ENCODE assay signal across 25 cellular contexts in the genomic region with DNA sequence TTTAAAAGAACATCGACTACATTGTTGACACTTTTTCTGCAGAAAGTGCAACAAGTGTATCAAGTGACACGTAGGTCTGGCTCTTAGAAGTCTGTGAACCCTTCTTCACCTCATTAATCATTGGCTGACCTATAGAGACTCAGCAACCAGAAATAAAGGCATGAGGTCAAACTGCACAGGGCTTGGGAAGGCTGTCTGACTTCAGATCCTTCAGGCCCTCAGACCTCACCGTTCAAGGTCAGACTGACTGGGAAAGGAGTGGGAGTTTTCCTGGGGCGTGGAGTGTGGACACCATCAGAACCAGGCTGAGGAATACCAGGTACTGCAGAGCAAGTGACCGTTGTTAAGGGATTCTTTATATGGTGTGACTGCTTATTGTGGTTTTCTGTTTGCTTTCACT. TPM values are rescaled to one million over a fixed set of nuclear protein-coding genes. Genes with fewer than 3 reads are reported as not detected.
DNase-seq lines count a peak whose midpoint lies in the region; ATAC-seq, FAIRE-seq and TF ChIP-seq lines count a peak whose summit lies in the region.
"Had no signal": no experiment of that assay in that cellular context is flagged by ENCODE, and none has a peak within 500 bp of the region (broad histone marks: within the 10 kb centered on the region; RNA-seq: fewer than 3 reads in every experiment).

No MANE protein-coding gene starts in this region.

- no peak overlapping the region for H2AFZ ChIP-seq in H1 (ENCODE audit: low read length)
- H2AFZ ChIP-seq: GM23248 had no signal

- CTCF ChIA-PET in H1 (lab: Charles Lee; ENCODE audit: partially characterized antibody) = interaction anchor here (0.9 to 3.2 kb wide), 2 partner anchors 11 to 117 kb away, joined by 3 to 15 read pairs; no protein-coding TSS in a partner anchor
- CTCF ChIA-PET in CD8-positive, alpha-beta memory T cell (lab: Charles Lee) = no interaction called here

- no peak overlapping the region for H2BK12ac ChIP-seq in H1 (ENCODE audit: low read depth, low read length)

- H2BK15ac ChIP-seq in H1 (ENCODE audit: low read length) = no peak overlapping the region

- H3K4me3 Mint-ChIP-seq in nephron progenitor cell = no peak overlapping the region
- H3K4me3 Mint-ChIP-seq in CD8-positive, alpha-beta memory T cell = no peak overlapping the region
- H3K4me3 Mint-ChIP-seq: CD4-positive, alpha-beta memory T cell had no signal

- peaks cover 5% of the 10 kb centered on the region for H3K36me3 Mint-ChIP-seq in nephron progenitor cell (ENCODE audit: low read depth)
- H3K36me3 Mint-ChIP-seq in CD8-positive, alpha-beta memory T cell = no peaks in the 10 kb centered on the region
- H3K36me3 Mint-ChIP-seq: CD14-positive monocyte had no signal

- H3K27me3 Mint-ChIP-seq in nephron progenitor cell (ENCODE audit: low read depth, poor library complexity) = peaks cover 43% of the 10 kb centered on the region
- H3K27me3 Mint-ChIP-seq in CD8-positive, alpha-beta memory T cell = peaks cover 11 to 30% of the 10 kb centered on the region in 2 donors

- no peak for FAIRE-seq in H1 (lab: Jason Lieb, UNC)
- FAIRE-seq: G401.6, GM12891, GM19239, H54 had no signal

- no peak overlapping the region for H3K4me3 ChIP-seq in H1 (ENCODE audit: extremely low read depth in 1 of 4, insufficient read depth in 2 of 4, low read depth in 3 of 4, low read length in 4 of 4)
- H3K4me3 ChIP-seq in CD8-positive, alpha-beta memory T cell (ENCODE audit: low read length) = no peak overlapping the region
- H3K4me3 ChIP-seq: BLaER1, GM23248 had no signal

- no peak for TF ChIP-seq EP300 in H1 (IDR thresholded peaks at IDR 0.05; ENCODE audit: borderline replicate concordance in 1 of 2, low read depth in 2 of 2, low read length in 2 of 2)

- H4K5ac ChIP-seq in H1 (ENCODE audit: insufficient read length, low read depth, low read length) = no peak overlapping the region

- H3K9me3 ChIP-seq in H1 (ENCODE audit: insufficient read depth in 2 of 2, low read depth in 1 of 2, low read length in 1 of 2) = peaks cover 0 to 2% of the 10 kb centered on the region in 2 experiments; a peak in 1 of 4 replicates
- no peaks in the 10 kb centered on the region for H3K9me3 ChIP-seq in CD8-positive, alpha-beta memory T cell (ENCODE audit: low read length)

- H3K4me2 ChIP-seq in H1 (ENCODE audit: insufficient read depth in 1 of 2, low read depth in 2 of 2, low read length in 2 of 2) = no peak overlapping the region
- H3K4me2 ChIP-seq: BLaER1 had no signal

- H3K4ac ChIP-seq in H1 (replicated peaks; ENCODE audit: insufficient read length, low read depth, low read length) = no peak overlapping the region

- no peaks in the 10 kb centered on the region for H3K23me2 ChIP-seq in H1 (ENCODE audit: low read depth, low read length)

- H2BK5ac ChIP-seq in H1 (ENCODE audit: low read depth, low read length) = no peak overlapping the region

- no peak overlapping the region for H3K27ac ChIP-seq in H1 (ENCODE audit: low read depth, low read length)
- no peak overlapping the region for H3K27ac ChIP-seq in CD8-positive, alpha-beta memory T cell (ENCODE audit: low read depth, low read length)
- H3K27ac ChIP-seq: BLaER1, GM23248, HL-60 had no signal

- H3K79me2 ChIP-seq in H1 (ENCODE audit: control insufficient read depth in 1 of 2, insufficient read depth in 2 of 2, low read length in 2 of 2) = no peaks in the 10 kb centered on the region

- H3K36me3 ChIP-seq in H1 (ENCODE audit: control insufficient read depth in 2 of 4, insufficient read depth in 4 of 4, low read length in 3 of 4) = no peaks in the 10 kb centered on the region
- H3K36me3 ChIP-seq in CD8-positive, alpha-beta memory T cell (ENCODE audit: insufficient read depth, low read length) = no peaks in the 10 kb centered on the region
- H3K36me3 ChIP-seq: BLaER1 had no signal

- H2AK5ac ChIP-seq in H1 (ENCODE audit: low read depth, low read length) = 0 out of 2 replicates have a peak overlapping the region, but pooled peaks have one; percentile 42

- no peak for TF ChIP-seq RAD21 in H1 (IDR thresholded peaks at IDR 0.05 in 1 of 2, conservative IDR thresholded peaks at IDR 0.05 in 1 of 2; ENCODE audit: low read depth in 2 of 2, low read length in 2 of 2)

- H2BK120ac ChIP-seq in H1 (replicated peaks; ENCODE audit: low read depth, low read length) = no peak overlapping the region

- H3K79me1 ChIP-seq in H1 (ENCODE audit: low read depth, low read length) = no peaks in the 10 kb centered on the region

- ATAC-seq in Right ventricle myocardium superior (ENCODE audit: poor library complexity) = no peak
- no peak for ATAC-seq in GM19351 (IDR thresholded peaks at IDR 0.05; ENCODE audit: unreplicated experiment)

- POLR2A ChIA-PET in H1 (lab: Charles Lee; ENCODE audit: partially characterized antibody) = interaction anchor here (1.3 kb wide), 1 partner anchor 136 kb away, joined by 3 read pairs; no protein-coding TSS in a partner anchor
- POLR2A ChIA-PET in CD8-positive, alpha-beta memory T cell (lab: Charles Lee) = no interaction called here

- intact Hi-C loops in Right ventricle myocardium superior (cut with DNase I) = no loop called here

- DNase-seq in NCI-H748 (lab: John Stamatoyannopoulos, UW; ENCODE audit: unreplicated experiment) (peak; percentile 51), NCI-H748 treated with DMSO at 0.1 percent for 48 hours (lab: John Stamatoyannopoulos, UW) (no peak), H1 (ENCODE audit: low read depth in 1 of 2, low spot score in 2 of 2) (no peak), nephron progenitor cell (peak; percentile 32), Right ventricle myocardium superior (no peak)
- no peak for DNase-seq in CD8-positive, alpha-beta memory T cell
- DNase-seq: 8988T; Calu3; CD4-positive, alpha-beta memory T cell; DMS53; DND-41; EL; GM23248; HCEC 1CT had no signal

- H4K8ac ChIP-seq in H1 (ENCODE audit: extremely low read depth, insufficient read depth, low read length) = no peak overlapping the region

- no peak overlapping the region for H2BK20ac ChIP-seq in H1 (ENCODE audit: low read length)

- no peaks in the 10 kb centered on the region for H4K20me1 ChIP-seq in H1 (replicated peaks in 1 of 2; ENCODE audit: control insufficient read depth in 1 of 2, insufficient read depth in 2 of 2, low read length in 2 of 2)
- H4K20me1 ChIP-seq: BLaER1 had no signal

- H3K27ac Mint-ChIP-seq in nephron progenitor cell = no peak overlapping the region
- H3K27ac Mint-ChIP-seq in CD8-positive, alpha-beta memory T cell = no peak overlapping the region
- H3K27ac Mint-ChIP-seq: CD14-positive monocyte; CD4-positive, alpha-beta memory T cell had no signal

- H4K91ac ChIP-seq in H1 (replicated peaks; ENCODE audit: insufficient read length, low read length) = no peak overlapping the region

- no peak overlapping the region for H3K56ac ChIP-seq in H1 (replicated peaks; ENCODE audit: insufficient read length, low read depth, low read length)

- H3K9ac ChIP-seq in H1 (replicated peaks in 1 of 4; ENCODE audit: extremely low read depth in 1 of 4, low read depth in 3 of 4, low read length in 3 of 4) = no peak overlapping the region
- H3K9ac ChIP-seq: BLaER1, GM23248 had no signal

- peaks cover 40% of the 10 kb centered on the region for H3K9me3 Mint-ChIP-seq in nephron progenitor cell
- H3K9me3 Mint-ChIP-seq in CD8-positive, alpha-beta memory T cell = peaks cover 3 to 14% (median 6%) of the 10 kb centered on the region in 5 donors

- peaks cover 10% of the 10 kb centered on the region for H3K4me1 Mint-ChIP-seq in nephron progenitor cell
- no peaks in the 10 kb centered on the region for H3K4me1 Mint-ChIP-seq in CD8-positive, alpha-beta memory T cell
- H3K4me1 Mint-ChIP-seq: CD14-positive monocyte; CD4-positive, alpha-beta memory T cell had no signal

- TF ChIP-seq CTCF in H1 (IDR thresholded peaks at IDR 0.05; ENCODE audit: control extremely low read depth in 1 of 3, insufficient read depth in 1 of 3, low read depth in 1 of 3, low read length in 3 of 3) (no peak), nephron progenitor cell (IDR thresholded peaks at IDR 0.05) (no peak)

- H3K4me1 ChIP-seq in H1 (replicated peaks in 1 of 4; ENCODE audit: control insufficient read depth in 3 of 4, insufficient read depth in 4 of 4, low read length in 3 of 4) = no peaks in the 10 kb centered on the region
- H3K4me1 ChIP-seq in CD8-positive, alpha-beta memory T cell (ENCODE audit: insufficient read depth, low read length) = no peaks in the 10 kb centered on the region
- H3K4me1 ChIP-seq: BLaER1 had no signal

- H3K18ac ChIP-seq in H1 (ENCODE audit: extremely low read depth, low read length) = no peak overlapping the region

- no peak for TF ChIP-seq POLR2A in H1 (IDR thresholded peaks at IDR 0.05; ENCODE audit: control extremely low read depth in 1 of 2, low read depth in 2 of 2, low read length in 2 of 2)

- 81% methylated on average over 5 of the region's 5 CpGs; no CpG with 5 or more reads in 1 of the 2 experiments for WGBS in H1 (ENCODE audit: extremely low coverage in 1 of 2, insufficient coverage in 1 of 2, insufficient read length in 1 of 2, insufficient replicate concordance in 2 of 2, low coverage in 1 of 2, low lambda C conversion rate in 2 of 2, missing lambda C conversion rate in 1 of 2), 2 experiments

- H3K27me3 ChIP-seq in H1 (replicated peaks in 1 of 4; ENCODE audit: control insufficient read depth in 3 of 4, extremely low read depth in 1 of 4, insufficient read depth in 3 of 4, low read length in 3 of 4) = peaks cover 0 to 2% (median 0%) of the 10 kb centered on the region in 4 experiments; a peak in 2 of 7 replicates
- H3K27me3 ChIP-seq in CD8-positive, alpha-beta memory T cell (ENCODE audit: insufficient read depth, low read length, poor library complexity, severe bottlenecking) = no peaks in the 10 kb centered on the region
- H3K27me3 ChIP-seq: BLaER1 had no signal

- H3K14ac ChIP-seq in H1 (ENCODE audit: insufficient read length) = no peak overlapping the region

- H3K23ac ChIP-seq in H1 (ENCODE audit: insufficient read length) = no peak overlapping the region

RNA-seq across cellular contexts. Expression of a gene that starts 24.2 kb away (rescaled TPM):
- total RNA-seq in H1 (2021; fragmentation: NEBNext Ultra II Directional; extraction: Animal tissue kit (Norgen Biotek cat#: 25700)) = not detected in 2 replicates
- not detected in 2 replicates for polyA plus RNA-seq in H1 (2011; rRNA removed)
- not detected for polyA plus RNA-seq in H1 (2011; cell fraction: cytosol; rRNA removed)
- polyA plus RNA-seq in H1 (2011; cell fraction: nucleus; rRNA removed) = not detected
- polyA plus RNA-seq in H1 (2012, experiment 1 of 2) = not detected in 4 replicates
- polyA plus RNA-seq in H1 (2012, experiment 2 of 2) = not detected
- not detected for polyA plus RNA-seq in H1 (2013, experiment 1 of 2)
- not detected for polyA plus RNA-seq in H1 (2013, experiment 2 of 2)
- polyA minus RNA-seq in H1 (2011; rRNA and poly(A)+ RNA removed) = not detected in 2 replicates
- polyA minus RNA-seq in H1 (2011; cell fraction: cytosol; rRNA and poly(A)+ RNA removed) = not detected
- polyA minus RNA-seq in H1 (2011; cell fraction: nucleus; rRNA and poly(A)+ RNA removed) = not detected
- total RNA-seq in Right ventricle myocardium superior = not detected
- total RNA-seq in CD8-positive, alpha-beta memory T cell = not detected
- polyA plus RNA-seq in CD8-positive, alpha-beta memory T cell = not detected
- total RNA-seq: A673; CD4-positive, alpha-beta memory T cell; GM23248; HT1080 had no signal
- polyA plus RNA-seq: AG04450; CD14-positive monocyte; CD4-positive, alpha-beta memory T cell; GM23248 had no signal

RNA-seq across cellular contexts. Expression of a gene that starts 25.2 kb away (rescaled TPM):
- 0.09 TPM in 1 of 2 replicates, not detected in the other for total RNA-seq in H1 (2021; fragmentation: NEBNext Ultra II Directional; extraction: Animal tissue kit (Norgen Biotek cat#: 25700))
- polyA plus RNA-seq in H1 (2011; rRNA removed) = not detected in 2 replicates
- not detected for polyA plus RNA-seq in H1 (2011; cell fraction: cytosol; rRNA removed)
- polyA plus RNA-seq in H1 (2011; cell fraction: nucleus; rRNA removed) = 0.03 TPM
- polyA plus RNA-seq in H1 (2012, experiment 1 of 2) = 0.04 to 0.08 TPM (median 0.05 TPM) in 3 of 4 replicates, not detected in the other
- polyA plus RNA-seq in H1 (2012, experiment 2 of 2) = 0.13 TPM
- 0.06 TPM for polyA plus RNA-seq in H1 (2013, experiment 1 of 2)
- polyA plus RNA-seq in H1 (2013, experiment 2 of 2) = 0.17 TPM
- polyA minus RNA-seq in H1 (2011; rRNA and poly(A)+ RNA removed) = 0.06 TPM in 1 of 2 replicates, not detected in the other
- not detected for polyA minus RNA-seq in H1 (2011; cell fraction: cytosol; rRNA and poly(A)+ RNA removed)
- not detected for polyA minus RNA-seq in H1 (2011; cell fraction: nucleus; rRNA and poly(A)+ RNA removed)
- not detected for total RNA-seq in Right ventricle myocardium superior
- not detected for total RNA-seq in CD8-positive, alpha-beta memory T cell
- polyA plus RNA-seq in CD8-positive, alpha-beta memory T cell = not detected
- total RNA-seq: A673; Calu3; CD4-positive, alpha-beta memory T cell; GM23248; HT1080 had no signal
- polyA plus RNA-seq: AG04450; CD14-positive monocyte; CD4-positive, alpha-beta memory T cell; GM23248 had no signal

RNA-seq across cellular contexts. Expression of a gene that starts 44.5 kb away (rescaled TPM):
- not detected in 2 replicates for total RNA-seq in H1 (2021; fragmentation: NEBNext Ultra II Directional; extraction: Animal tissue kit (Norgen Biotek cat#: 25700))
- polyA plus RNA-seq in H1 (2011; rRNA removed) = not detected in 2 replicates
- polyA plus RNA-seq in H1 (2011; cell fraction: cytosol; rRNA removed) = not detected
- polyA plus RNA-seq in H1 (2011; cell fraction: nucleus; rRNA removed) = not detected
- not detected in 4 replicates for polyA plus RNA-seq in H1 (2012, experiment 1 of 2)
- polyA plus RNA-seq in H1 (2012, experiment 2 of 2) = not detected
- polyA plus RNA-seq in H1 (2013, experiment 1 of 2) = not detected
- not detected for polyA plus RNA-seq in H1 (2013, experiment 2 of 2)
- not detected in 2 replicates for polyA minus RNA-seq in H1 (2011; rRNA and poly(A)+ RNA removed)
- not detected for polyA minus RNA-seq in H1 (2011; cell fraction: cytosol; rRNA and poly(A)+ RNA removed)
- not detected for polyA minus RNA-seq in H1 (2011; cell fraction: nucleus; rRNA and poly(A)+ RNA removed)
- not detected for total RNA-seq in Right ventricle myocardium superior
- total RNA-seq in CD8-positive, alpha-beta memory T cell = not detected
- not detected for polyA plus RNA-seq in CD8-positive, alpha-beta memory T cell
- total RNA-seq: A673; Calu3; CD4-positive, alpha-beta memory T cell; GM23248; HT1080 had no signal
- polyA plus RNA-seq: AG04450; CD14-positive monocyte; CD4-positive, alpha-beta memory T cell; GM23248 had no signal

Comparison
In these comparisons a context has a peak if more than half of its experiments do, and no peak if none do; other contexts are left out.
1. DNase-seq: peak in NCI-H748 (single experiment) and nephron progenitor cell (single experiment); none in NCI-H748 treated with DMSO at 0.1 percent for 48 hours (single experiment), H1 (0 of 2), Right ventricle myocardium superior (single experiment) and CD8-positive, alpha-beta memory T cell (0 of 5).